Comparison of ENCODE assay signal across 31 cellular contexts in genomic region chr7:51930834-51931233, GRCh38.
"Had no signal": no experiment of that assay in that cellular context is flagged by ENCODE, and none has a peak within 500 bp of the region (broad histone marks: within the 10 kb centered on the region; RNA-seq: fewer than 3 reads in every experiment).

No MANE protein-coding gene starts in this region.

- DNase-seq: activated B cell treated with CpG ODN at 0.5 μM for 24 hours; activated CD4-positive, alpha-beta memory T cell treated with anti-CD3 and anti-CD28 coated beads for 36 hours; activated CD4-positive, alpha-beta T cell treated with anti-CD3 and anti-CD28 coated beads for 4 hours; activated CD4-positive, alpha-beta T cell treated with anti-CD3 and anti-CD28 coated beads, Interleukin-2, amount 10 ng/mL, durations not matched to agents 24 days and 14 days; activated CD4-positive, alpha-beta T cell treated with anti-CD3 and anti-CD28 coated beads, Interleukin-2, amount 50 U/mL, for 1 hour; activated CD4-positive, alpha-beta T cell treated with anti-CD3 and anti-CD28 coated beads, Interleukin-2, amount 50 U/mL, for 4 hours; activated CD4-positive, CD25-positive, alpha-beta regulatory T cell treated with anti-CD3 and anti-CD28 coated beads, Interleukin-2, amount 50 U/mL, for 72 hours; activated CD8-positive, alpha-beta memory T cell treated with anti-CD3 and anti-CD28 coated beads, Interleukin-2, amount 50 U/mL, for 4 hours; activated CD8-positive, alpha-beta T cell treated with anti-CD3 and anti-CD28 coated beads for 36 hours; activated effector memory CD4-positive, alpha-beta T cell treated with anti-CD3 and anti-CD28 coated beads, Interleukin-2, amount 50 U/mL, for 16 hours; activated gamma-delta T cell treated with Interleukin-2 at 50 U/mL for 16 hours; activated naive CD4-positive, alpha-beta T cell; activated naive CD4-positive, alpha-beta T cell treated with anti-CD3 and anti-CD28 coated beads for 36 hours; activated naive CD4-positive, alpha-beta T cell treated with anti-CD3 and anti-CD28 coated beads, Interleukin-2, amount 50 U/mL, for 16 hours; activated naive CD8-positive, alpha-beta T cell treated with anti-CD3 and anti-CD28 coated beads for 36 hours; activated T-cell treated with anti-CD3 and anti-CD28 coated beads for 4 hours; activated T-cell treated with anti-CD3 and anti-CD28 coated beads, Interleukin-2, amount 50 U/mL, for 1 hour; activated T-cell treated with anti-CD3 and anti-CD28 coated beads, Interleukin-2, amount 50 U/mL, for 4 hours; activated T-cell treated with anti-CD3 and anti-CD28 coated beads, Interleukin-2, amount 50 U/mL, for 72 hours; adrenal gland; amniotic stem cell; aorta; body of pancreas; brain microvascular endothelial cell; central memory CD4-positive, alpha-beta T cell; T-helper 2 cell; T-helper 9 cell had no signal

- H3K4me3 ChIP-seq: adrenal gland, body of pancreas, breast epithelium had no signal

- H3K4me1 ChIP-seq: adrenal gland, body of pancreas, breast epithelium had no signal

- H3K27ac ChIP-seq: adrenal gland, body of pancreas, brain microvascular endothelial cell, breast epithelium, VCaP had no signal

- H3K36me3 ChIP-seq: adrenal gland, brain microvascular endothelial cell, breast epithelium had no signal

- H3K27me3 ChIP-seq: adrenal gland, body of pancreas, brain microvascular endothelial cell, breast epithelium had no signal

- ATAC-seq: activated CD8-positive, alpha-beta T cell treated with anti-CD3 and anti-CD28 coated beads for 36 hours; activated naive CD4-positive, alpha-beta T cell treated with anti-CD3 and anti-CD28 coated beads, Interleukin-2, amount 50 U/mL, for 72 hours; activated T-cell treated with anti-CD3 and anti-CD28 coated beads, Interleukin-2, amount 50 U/mL, for 4 hours; activated T-cell treated with anti-CD3 and anti-CD28 coated beads, Interleukin-2, amount 50 U/mL, for 72 hours; activated T-helper 17 cell treated with anti-CD3 and anti-CD28 coated beads, Interleukin-2, amount 50 U/mL, for 72 hours; body of pancreas had no signal

- H3K9me3 ChIP-seq: adrenal gland, body of pancreas, breast epithelium had no signal
